ENCODE assay signal across 8 cellular contexts in genomic region chr12:27711312-27711682, GRCh38. TPM values are rescaled to one million over a fixed set of nuclear protein-coding genes. Genes with fewer than 3 reads are reported as not detected.
DNase-seq lines count a peak whose midpoint lies in the region; ATAC-seq and TF ChIP-seq lines count a peak whose summit lies in the region.

No MANE protein-coding gene starts in this region.

- H3K4me1 ChIP-seq in sigmoid colon = peaks cover 0 to 30% (median 21%) of the 10 kb centered on the region in 4 donors

- H3K4me3 ChIP-seq in AG10803 (ENCODE audit: low read length) = peak overlapping the region; percentile 95
- peak overlapping the region; percentile 98 for H3K4me3 ChIP-seq in fibroblast of villous mesenchyme (ENCODE audit: low read depth, low read length)
- peak overlapping the region; percentile 75 to 96 (median 91) for H3K4me3 ChIP-seq in sigmoid colon

- CTCF ChIA-PET in activated B cell treated with CpG ODN at 0.5 μM for 24 hours (lab: Charles Lee) = no interaction called here

- peaks cover 38% of the 10 kb centered on the region for H3K36me3 Mint-ChIP-seq in activated B cell treated with CpG ODN at 0.5 μM for 24 hours (ENCODE audit: low read depth)

- ATAC-seq in GM18511 (IDR thresholded peaks at IDR 0.05; ENCODE audit: unreplicated experiment) (peak; percentile 18), activated B cell treated with CpG ODN at 0.5 μM for 24 hours (ENCODE audit: low read depth) (no peak), HG02571 (IDR thresholded peaks at IDR 0.05; ENCODE audit: unreplicated experiment) (no peak), GM19328 (IDR thresholded peaks at IDR 0.05; ENCODE audit: unreplicated experiment) (no peak)

- in situ Hi-C loops in KBM-7 (cut with MboI; ENCODE audit: low pct_unique_long_range_greater_than_20kb, low sequenced_read_pairs) = no loop called here

- H3K9me3 ChIP-seq in sigmoid colon = no peaks in the 10 kb centered on the region

- H3K27ac Mint-ChIP-seq in activated B cell treated with CpG ODN at 0.5 μM for 24 hours = peak overlapping the region; percentile 99

- peak overlapping the region; percentile 83 to 87 (median 86) for H3K27ac ChIP-seq in sigmoid colon

- POLR2A ChIA-PET in activated B cell treated with CpG ODN at 0.5 μM for 24 hours (lab: Charles Lee) = interaction anchor here (3.4 kb wide), 1 partner anchor 69 kb away, joined by 26 read pairs; the partner anchor contains the start of genes KLHL42 and MANSC4

- H3K9me3 Mint-ChIP-seq in activated B cell treated with CpG ODN at 0.5 μM for 24 hours = no peaks in the 10 kb centered on the region

- intact Hi-C loops in activated B cell treated with CpG ODN at 0.5 μM for 24 hours (cut with micrococcal nuclease) = loop anchor here (2.0 to 5.0 kb wide), 5 partner anchors 110 to 1670 kb away; partner anchors contain the start of genes ERGIC2, PPFIBP1, STK38L and TM7SF3
- intact Hi-C loops in sigmoid colon (cut with DNase I) = no loop called here

- H3K4me1 Mint-ChIP-seq in activated B cell treated with CpG ODN at 0.5 μM for 24 hours = peaks cover 29% of the 10 kb centered on the region

- 1 to 2% methylated on average over 11 of the region's 11 CpGs for WGBS in sigmoid colon, 2 donors

- TF ChIP-seq CTCF in AG10803 (conservative IDR thresholded peaks at IDR 0.05; ENCODE audit: low read length) = no peak
- TF ChIP-seq CTCF in activated B cell treated with CpG ODN at 0.5 μM for 24 hours (IDR thresholded peaks at IDR 0.05) = no peak
- TF ChIP-seq CTCF in fibroblast of villous mesenchyme (IDR thresholded peaks at IDR 0.05; ENCODE audit: insufficient read depth, low read depth, low read length) = no peak
- no peak for TF ChIP-seq CTCF in sigmoid colon (IDR thresholded peaks at IDR 0.05)

- no peak for TF ChIP-seq POLR2A in sigmoid colon (IDR thresholded peaks at IDR 0.05)

- DNase-seq in AG10803 (ENCODE audit: low read depth) (no peak), KBM-7 (peak; percentile 52), activated B cell treated with CpG ODN at 0.5 μM for 24 hours (no peak), fibroblast of villous mesenchyme (ENCODE audit: low read depth) (no peak), sigmoid colon (no peak)

- H3K36me3 ChIP-seq in sigmoid colon = peaks cover 0 to 12% (median 0%) of the 10 kb centered on the region in 4 donors

- TF ChIP-seq EP300 in sigmoid colon (IDR thresholded peaks at IDR 0.05) = no peak

- peak overlapping the region; percentile 99 for H3K4me3 Mint-ChIP-seq in activated B cell treated with CpG ODN at 0.5 μM for 24 hours

- H3K27me3 Mint-ChIP-seq in activated B cell treated with CpG ODN at 0.5 μM for 24 hours = no peaks in the 10 kb centered on the region

- H3K27me3 ChIP-seq in sigmoid colon = no peaks in the 10 kb centered on the region

RNA-seq across cellular contexts. Expression of gene MRPS35, which starts 0.7 kb away (rescaled TPM):
- total RNA-seq in activated B cell treated with CpG ODN at 0.5 μM for 24 hours (36.2 and 36.8 TPM in 2 replicates), fibroblast of villous mesenchyme (42.2 and 55.7 TPM in 2 replicates), sigmoid colon (10 to 100 TPM; 34.3 to 53.5 (median 46.9) TPM)
- polyA plus RNA-seq in sigmoid colon = 10 to 100 TPM; 62.5 to 98.3 (median 64.9) TPM

RNA-seq across cellular contexts. Expression of gene REP15, which starts 15.1 kb away (rescaled TPM):
- 0.35 TPM in 1 of 2 replicates, not detected in the other for total RNA-seq in activated B cell treated with CpG ODN at 0.5 μM for 24 hours
- total RNA-seq in fibroblast of villous mesenchyme = 0.86 and 1.3 TPM in 2 replicates
- 1 to 10 TPM in 2 of 4 donors, under 1 TPM in 2; 0.54 to 1.7 (median 0.95) TPM for total RNA-seq in sigmoid colon
- polyA plus RNA-seq in sigmoid colon = 100 to 1,000 TPM in 2 of 3 donors, 10 to 100 TPM in 1; 33.4 to 251 (median 187) TPM
